In genomic region chr4:70725633-70726032, GRCh38 we compare ENCODE assay signal across 18 cellular contexts. TPM values are rescaled to one million over a fixed set of nuclear protein-coding genes. Genes with fewer than 3 reads are reported as not detected.
DNase-seq lines count a peak whose midpoint lies in the region; ATAC-seq and TF ChIP-seq lines count a peak whose summit lies in the region.
"Had no signal": no experiment of that assay in that cellular context is flagged by ENCODE, and none has a peak within 500 bp of the region (broad histone marks: within the 10 kb centered on the region; RNA-seq: fewer than 3 reads in every experiment).

No MANE protein-coding gene starts in this region.

- no peak overlapping the region for H2AK5ac ChIP-seq in mesendoderm (ENCODE audit: low read length)

- peaks cover 98% of the 10 kb centered on the region for H3K79me2 ChIP-seq in DND-41 (ENCODE audit: insufficient read depth, low read length)
- peaks cover 4% of the 10 kb centered on the region for H3K79me2 ChIP-seq in mesendoderm (ENCODE audit: control insufficient read depth, insufficient read depth, low read length)

- no peak overlapping the region for H4K5ac ChIP-seq in mesendoderm (ENCODE audit: low read length)

- H3K27me3 ChIP-seq in DND-41 (ENCODE audit: insufficient read depth, low read length, poor library complexity): no peaks in the 10 kb centered on the region
- H3K27me3 ChIP-seq in dorsolateral prefrontal cortex: no peaks in the 10 kb centered on the region
- H3K27me3 ChIP-seq in mesendoderm (ENCODE audit: insufficient read depth, low read length, poor library complexity): no peaks in the 10 kb centered on the region
- no peaks in the 10 kb centered on the region for H3K27me3 ChIP-seq in heart right ventricle

- H2BK15ac ChIP-seq in mesendoderm (replicated peaks; ENCODE audit: low read depth): no peak overlapping the region

- ATAC-seq in DND-41 (ENCODE audit: insufficient read depth, low read depth) (no peak), GM21390 (IDR thresholded peaks at IDR 0.05; ENCODE audit: unreplicated experiment) (no peak), heart right ventricle (no peak)
- ATAC-seq: HCT116 had no signal

- no peak overlapping the region for H3K4me3 ChIP-seq in DND-41 (ENCODE audit: low read depth in 1 of 2, low read length in 2 of 2)
- H3K4me3 ChIP-seq in dorsolateral prefrontal cortex: peak overlapping the region in 49 of 59 donors; percentile 3 to 92 (median 74)
- no peak overlapping the region for H3K4me3 ChIP-seq in mesendoderm (ENCODE audit: low read length)
- H3K4me3 ChIP-seq in heart right ventricle: no peak overlapping the region

- no CpG with 5 or more reads among the region's 1 CpG for WGBS in mesendoderm (ENCODE audit: extremely low coverage, insufficient coverage, low lambda C conversion rate)
- 45 to 57% methylated on average over 1 of the region's 1 CpG for WGBS in heart right ventricle, 2 donors

- H3K9ac ChIP-seq in DND-41 (ENCODE audit: low read depth, low read length) (no peak overlapping the region), mesendoderm (ENCODE audit: low read length) (no peak overlapping the region)

- no peak overlapping the region for H3K23ac ChIP-seq in mesendoderm (ENCODE audit: low read length)

- no peak overlapping the region for H3K56ac ChIP-seq in mesendoderm (ENCODE audit: low read length)

- intact Hi-C loops in dorsolateral prefrontal cortex (cut with DNase I): no loop called here
- intact Hi-C loops in heart right ventricle (cut with DNase I): no loop called here
- intact Hi-C loops in head of caudate nucleus (cut with DNase I): no loop called here

- peaks cover 17% of the 10 kb centered on the region; the same call in 1 of the 2 replicates for H3K36me3 ChIP-seq in DND-41 (ENCODE audit: insufficient read depth, low read length)
- no peaks in the 10 kb centered on the region for H3K36me3 ChIP-seq in mesendoderm (ENCODE audit: control insufficient read depth, insufficient read depth, low read length)
- H3K36me3 ChIP-seq in heart right ventricle: peaks cover 0 to 18% (median 0%) of the 10 kb centered on the region in 9 donors

- H3K4me1 ChIP-seq in DND-41 (ENCODE audit: insufficient read depth, low read length) (peaks cover 62% of the 10 kb centered on the region), mesendoderm (ENCODE audit: control insufficient read depth, low read depth, low read length) (no peaks in the 10 kb centered on the region), heart right ventricle (peaks cover 0 to 46% (median 28%) of the 10 kb centered on the region in 9 donors)

- H4K8ac ChIP-seq in mesendoderm (ENCODE audit: low read depth, low read length): no peak overlapping the region

- TF ChIP-seq CTCF in DND-41 (IDR thresholded peaks at IDR 0.05; ENCODE audit: borderline replicate concordance, extremely low read depth, low read length, poor library complexity, severe bottlenecking) (no peak), dorsolateral prefrontal cortex (IDR thresholded peaks at IDR 0.05 in 54 of 56, conservative IDR thresholded peaks at IDR 0.05 in 2 of 56; ENCODE audit: low read depth in 1 of 56, partially characterized antibody in 56 of 56) (no peak), heart right ventricle (IDR thresholded peaks at IDR 0.05) (no peak)

- H3K4me2 ChIP-seq in DND-41 (ENCODE audit: insufficient read depth, low read length): no peak overlapping the region
- no peak overlapping the region for H3K4me2 ChIP-seq in mesendoderm (ENCODE audit: low read length)

- H2BK120ac ChIP-seq in mesendoderm (ENCODE audit: low read depth, low read length): no peak overlapping the region

- no peak overlapping the region for H2AFZ ChIP-seq in DND-41 (ENCODE audit: low read depth, low read length)

- DNase-seq in DND-41: no peak
- peak; percentile 72 for DNase-seq in NCI-H146 (lab: John Stamatoyannopoulos, UW)
- no peak for DNase-seq in dorsolateral prefrontal cortex
- peak; percentile 54 for DNase-seq in mesendoderm
- no peak for DNase-seq in heart right ventricle
- no peak for DNase-seq in head of caudate nucleus
- DNase-seq: C1 segment of cervical spinal cord; CD4-positive, CD25-positive, alpha-beta regulatory T cell; CD8-positive, alpha-beta memory T cell; COR-L47; DMS 273 treated with DMSO at 0.1 percent for 48 hours; DMS53; GOT3; H7; IMR-90 had no signal

- no peak overlapping the region for H3K4ac ChIP-seq in mesendoderm (ENCODE audit: low read depth, low read length)

- no peak overlapping the region for H2BK5ac ChIP-seq in mesendoderm (ENCODE audit: low read length)

- no peaks in the 10 kb centered on the region for H3K9me3 ChIP-seq in DND-41 (ENCODE audit: insufficient read depth, low read length, severe bottlenecking)
- no peaks in the 10 kb centered on the region for H3K9me3 ChIP-seq in heart right ventricle

- no peak overlapping the region for H3K18ac ChIP-seq in mesendoderm (ENCODE audit: low read length)

- H3K27ac ChIP-seq in DND-41 (ENCODE audit: low read length): peak overlapping the region; percentile 36
- peak overlapping the region in 21 of 59 donors; percentile 3 to 57 (median 28) for H3K27ac ChIP-seq in dorsolateral prefrontal cortex
- H3K27ac ChIP-seq in mesendoderm (ENCODE audit: low read depth, low read length): no peak overlapping the region
- H3K27ac ChIP-seq in heart right ventricle: no peak overlapping the region

- H3K79me1 ChIP-seq in mesendoderm (ENCODE audit: low read length): peaks cover 6% of the 10 kb centered on the region

- H4K20me1 ChIP-seq in DND-41 (ENCODE audit: insufficient read depth, low read length): no peaks in the 10 kb centered on the region; the same call in 1 of the 2 replicates

RNA-seq across cellular contexts. Expression of gene RUFY3, which starts 3.9 kb away (rescaled TPM):
- total RNA-seq in dorsolateral prefrontal cortex (100 to 1,000 TPM; 148 to 276 (median 235) TPM), heart right ventricle (10 to 100 TPM; 13.2 to 28.7 (median 21.7) TPM)
- 20.6 TPM for polyA plus RNA-seq in mesendoderm (2013, experiment 1 of 2)
- 20.0 TPM for polyA plus RNA-seq in mesendoderm (2013, experiment 2 of 2)
- 10 to 100 TPM; 13.5 to 24.0 TPM for polyA plus RNA-seq in heart right ventricle

RNA-seq across cellular contexts. Expression of gene UTP3, which starts 37.3 kb away (rescaled TPM):
- total RNA-seq in dorsolateral prefrontal cortex (10 to 100 TPM; 13.8 to 28.6 (median 21.3) TPM), heart right ventricle (10 to 100 TPM; 13.9 to 20.4 (median 18.5) TPM)
- 73.6 TPM for polyA plus RNA-seq in mesendoderm (2013, experiment 1 of 2)
- polyA plus RNA-seq in mesendoderm (2013, experiment 2 of 2): 72.9 TPM
- 10 to 100 TPM; 12.9 to 16.0 TPM for polyA plus RNA-seq in heart right ventricle

RNA-seq across cellular contexts. Expression of gene JCHAIN, which starts 59.3 kb away (rescaled TPM):
- total RNA-seq in dorsolateral prefrontal cortex (1 to 10 TPM in 12 of 120 experiments, under 1 TPM in 5, not detected in 103; 0.37 to 3.5 (median 1.5) TPM), heart right ventricle (10 to 100 TPM in 2 of 10 donors, 1 to 10 TPM in 6, under 1 TPM in 2; 0.57 to 55.4 (median 3.8) TPM)
- not detected for polyA plus RNA-seq in mesendoderm (2013, experiment 1 of 2)
- polyA plus RNA-seq in mesendoderm (2013, experiment 2 of 2): not detected
- polyA plus RNA-seq in heart right ventricle: 1 to 10 TPM in 1 of 2 donors, under 1 TPM in 1; 0.74 to 1.1 TPM
- total RNA-seq: A172; CD8-positive, alpha-beta memory T cell; H7 had no signal
- polyA plus RNA-seq: CD8-positive, alpha-beta memory T cell had no signal

Comparison
In these comparisons a context has a peak if more than half of its experiments do, and no peak if none do; other contexts are left out.
1. DNase-seq: peak in NCI-H146 (single experiment) and mesendoderm (single experiment); none in DND-41 (single experiment), dorsolateral prefrontal cortex (0 of 10), heart right ventricle (0 of 2) and head of caudate nucleus (0 of 42).
2. H3K4me3 ChIP-seq: peak in dorsolateral prefrontal cortex (49 of 59); none in DND-41 (0 of 2), mesendoderm (single experiment) and heart right ventricle (0 of 10).
3. RNA of gene RUFY3, which starts 3.9 kb away (total RNA-seq): 148 to 276 TPM in dorsolateral prefrontal cortex; 13.2 to 28.7 TPM in heart right ventricle; every median in the first group is over 4 times any median in the second.